Comparison of ENCODE assay signal across 8 cellular contexts in genomic region chr1:228735871-228736586, GRCh38. TPM values are rescaled to one million over a fixed set of nuclear protein-coding genes. Genes with fewer than 3 reads are reported as not detected.
DNase-seq lines count a peak whose midpoint lies in the region; ATAC-seq and TF ChIP-seq lines count a peak whose summit lies in the region.

No MANE protein-coding gene starts in this region.

- H3K9me3 Mint-ChIP-seq in stimulated activated naive CD8-positive, alpha-beta T cell treated with anti-CD3 and anti-CD28 coated beads, Interleukin-15, amount 100 ng/mL, for 72 hours: no peaks in the 10 kb centered on the region

- POLR2A ChIA-PET in BJ (lab: Charles Lee): no interaction called here

- CTCF ChIA-PET in BJ (lab: Yijun Ruan, JAX): interaction anchor here (0.6 to 3.2 kb wide), 8 partner anchors 43 to 519 kb away, joined by 3 to 48 read pairs (median 4); no protein-coding TSS in a partner anchor

- TF ChIP-seq CTCF in BJ (IDR thresholded peaks at IDR 0.05; ENCODE audit: insufficient read depth, low read depth, low read length) (no peak), HFF-Myc (IDR thresholded peaks at IDR 0.05; ENCODE audit: low read depth, low read length, missing control alignments) (no peak), choroid plexus epithelial cell (conservative IDR thresholded peaks at IDR 0.05; ENCODE audit: low read depth, low read length) (no peak), right lobe of liver (IDR thresholded peaks at IDR 0.05) (no peak)

- H3K4me3 ChIP-seq in BJ (ENCODE audit: low read depth, low read length) (peak overlapping the region; percentile 60), HFF-Myc (replicated peaks; ENCODE audit: low read depth, low read length) (peak overlapping the region; percentile 51; the same call in 1 of the 2 replicates), choroid plexus epithelial cell (ENCODE audit: low read depth, low read length) (peak overlapping the region; percentile 73), right lobe of liver (peak overlapping the region; percentile 83 to 85 (median 85))

- 2% methylated on average over 33 of the region's 60 CpGs for WGBS in right lobe of liver (ENCODE audit: insufficient coverage, low coverage, low lambda C conversion rate, missing lambda C conversion rate)

- H3K27ac ChIP-seq in right lobe of liver: peak overlapping the region; percentile 98 to 100 (median 99)

- no peak overlapping the region for H3K27ac Mint-ChIP-seq in stimulated activated naive CD8-positive, alpha-beta T cell treated with anti-CD3 and anti-CD28 coated beads, Interleukin-15, amount 100 ng/mL, for 72 hours

- peak overlapping the region; percentile 76 to 81 for H3K4me3 Mint-ChIP-seq in stimulated activated naive CD8-positive, alpha-beta T cell treated with anti-CD3 and anti-CD28 coated beads, Interleukin-15, amount 100 ng/mL, for 72 hours

- H3K4me1 ChIP-seq in right lobe of liver: peaks cover 0 to 30% (median 12%) of the 10 kb centered on the region in 4 donors

- peaks cover 24% of the 10 kb centered on the region for H3K27me3 Mint-ChIP-seq in stimulated activated naive CD8-positive, alpha-beta T cell treated with anti-CD3 and anti-CD28 coated beads, Interleukin-15, amount 100 ng/mL, for 72 hours

- H3K27me3 ChIP-seq in BJ (ENCODE audit: control insufficient read depth, insufficient read depth, low read length) (no peaks in the 10 kb centered on the region; the same call in 1 of the 2 replicates), right lobe of liver (no peaks in the 10 kb centered on the region)

- H3K36me3 ChIP-seq in BJ (ENCODE audit: control insufficient read depth, insufficient read depth, low read length) (no peaks in the 10 kb centered on the region), right lobe of liver (peaks cover 0 to 9% (median 0%) of the 10 kb centered on the region in 4 donors)

- no peaks in the 10 kb centered on the region for H3K9me3 ChIP-seq in right lobe of liver

- DNase-seq in BJ (ENCODE audit: low read depth) (no peak), HFF-Myc (ENCODE audit: extremely low read depth, low read depth) (no peak), T-helper 2 cell (peak in 4 of 5 experiments; percentile 5 to 47 (median 21)), choroid plexus epithelial cell (ENCODE audit: low read depth) (peak; percentile 50), right lobe of liver (peak; percentile 66 to 82 (median 80)), GM19238 (ENCODE audit: insufficient read length, low spot score) (no peak), COLO829 (ENCODE audit: low spot score) (no peak)
- peak; percentile 10 to 29 for DNase-seq in stimulated activated naive CD8-positive, alpha-beta T cell treated with anti-CD3 and anti-CD28 coated beads, Interleukin-15, amount 100 ng/mL, for 72 hours

- H3K4me1 Mint-ChIP-seq in stimulated activated naive CD8-positive, alpha-beta T cell treated with anti-CD3 and anti-CD28 coated beads, Interleukin-15, amount 100 ng/mL, for 72 hours: peaks cover 15% of the 10 kb centered on the region

- intact Hi-C loops in right lobe of liver (cut with DNase I): loop anchor here in 1 of 2 donors (10.0 kb wide), 1 partner anchor 489 kb away; no protein-coding TSS in a partner anchor

- peak; percentile 69 for TF ChIP-seq POLR2A in right lobe of liver (IDR thresholded peaks at IDR 0.05)

- ATAC-seq in right lobe of liver: peak; percentile 30 to 54 (median 48)
- ATAC-seq in stimulated activated naive CD8-positive, alpha-beta T cell treated with anti-CD3 and anti-CD28 coated beads, Interleukin-15, amount 100 ng/mL, for 72 hours: peak; percentile 56

RNA-seq across cellular contexts. Expression of gene RHOU, which starts 0.8 kb away (rescaled TPM):
- polyA plus RNA-seq in BJ (2011; rRNA removed): 0.42 and 0.63 TPM in 2 replicates
- 0.15 and 0.38 TPM in 2 replicates for polyA minus RNA-seq in BJ (2011; rRNA and poly(A)+ RNA removed)
- total RNA-seq in right lobe of liver: 10 to 100 TPM; 16.6 to 22.2 (median 19.6) TPM

Comparison
In these comparisons a context has a peak if more than half of its experiments do, and no peak if none do; other contexts are left out.
1. DNase-seq: peak in T-helper 2 cell (4 of 5), choroid plexus epithelial cell (single experiment), right lobe of liver (3 of 3) and stimulated activated naive CD8-positive, alpha-beta T cell treated with anti-CD3 and anti-CD28 coated beads, Interleukin-15, amount 100 ng/mL, for 72 hours (2 of 2); none in BJ (single experiment), HFF-Myc (single experiment), GM19238 (single experiment) and COLO829 (single experiment).
2. Peak in every context shown above with its lines, with median percentiles within 50 percentile points of each other: H3K4me3 ChIP-seq.